Comparison of ENCODE assay signal across 12 cellular contexts in the genomic region with DNA sequence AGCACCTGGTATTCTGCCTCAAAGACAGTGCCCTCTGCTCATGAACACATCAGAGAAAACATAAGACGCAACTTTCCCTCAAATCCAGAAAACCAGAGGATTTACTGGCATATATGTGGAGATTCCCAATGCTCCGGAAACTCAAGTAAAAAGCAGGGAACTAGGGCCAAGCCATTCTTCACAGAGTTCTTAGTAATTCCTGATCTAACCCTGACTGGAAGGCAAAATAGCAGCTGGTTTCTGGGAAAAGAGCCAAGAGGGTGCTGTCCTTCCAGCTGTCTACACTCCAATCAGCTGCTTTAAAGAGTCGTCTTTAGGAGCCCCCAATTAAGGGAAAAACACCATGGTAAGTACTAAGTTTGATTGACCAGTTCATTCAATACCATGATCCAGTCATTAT. TPM values are rescaled to one million over a fixed set of nuclear protein-coding genes. Genes with fewer than 3 reads are reported as not detected.
A peak's percentile ranks its signal among the peaks of the same experiment; 100 is the strongest.
DNase-seq lines count a peak whose midpoint lies in the region; TF ChIP-seq lines count a peak whose summit lies in the region.
"Had no signal": no experiment of that assay in that cellular context is flagged by ENCODE, and none has a peak within 500 bp of the region (broad histone marks: within the 10 kb centered on the region; RNA-seq: fewer than 3 reads in every experiment).

No MANE protein-coding gene starts in this region.

- 37 to 46% methylated on average over 3 of the region's 3 CpGs for WGBS in tibial nerve, 2 donors

- intact Hi-C loops in colonic mucosa (cut with DNase I): no loop called here

- H3K27ac Mint-ChIP-seq in activated T-cell treated with anti-CD3 and anti-CD28 coated beads, Interleukin-2, amount 50 U/mL, for 24 hours: no peak overlapping the region
- H3K27ac Mint-ChIP-seq: activated B cell treated with CpG ODN at 0.5 μM for 24 hours; activated naive CD8-positive, alpha-beta T cell treated with anti-CD3 and anti-CD28 coated beads, Interleukin-2, amount 10 ng/mL, durations not matched to agents 7 days and 5 days; progenitor cell of endocrine pancreas had no signal

- H3K36me3 ChIP-seq in colonic mucosa (no peaks in the 10 kb centered on the region), tibial nerve (no peaks in the 10 kb centered on the region)

- H3K4me3 Mint-ChIP-seq in activated T-cell treated with anti-CD3 and anti-CD28 coated beads, Interleukin-2, amount 50 U/mL, for 24 hours: no peak overlapping the region
- H3K4me3 Mint-ChIP-seq: activated B cell treated with CpG ODN at 0.5 μM for 24 hours; activated naive CD8-positive, alpha-beta T cell treated with anti-CD3 and anti-CD28 coated beads, Interleukin-2, amount 10 ng/mL, durations not matched to agents 7 days and 5 days; CD4-positive, CD25-positive, alpha-beta regulatory T cell had no signal

- H3K27me3 ChIP-seq in colonic mucosa (no peaks in the 10 kb centered on the region), tibial nerve (no peaks in the 10 kb centered on the region)

- peaks cover 12% of the 10 kb centered on the region for H3K27me3 Mint-ChIP-seq in activated T-cell treated with anti-CD3 and anti-CD28 coated beads, Interleukin-2, amount 50 U/mL, for 24 hours

- no peaks in the 10 kb centered on the region for H3K9me3 ChIP-seq in colonic mucosa
- no peaks in the 10 kb centered on the region for H3K9me3 ChIP-seq in tibial nerve

- H3K36me3 Mint-ChIP-seq in activated T-cell treated with anti-CD3 and anti-CD28 coated beads, Interleukin-2, amount 50 U/mL, for 24 hours (ENCODE audit: low read depth): no peaks in the 10 kb centered on the region
- H3K36me3 Mint-ChIP-seq: activated naive CD8-positive, alpha-beta T cell treated with anti-CD3 and anti-CD28 coated beads, Interleukin-2, amount 10 ng/mL, durations not matched to agents 7 days and 5 days; CD4-positive, CD25-positive, alpha-beta regulatory T cell had no signal

- H3K4me3 ChIP-seq in colonic mucosa: no peak overlapping the region
- no peak overlapping the region for H3K4me3 ChIP-seq in tibial nerve

- TF ChIP-seq POLR2A in tibial nerve (IDR thresholded peaks at IDR 0.05): no peak

- H3K4me1 ChIP-seq in colonic mucosa (peaks cover 3% of the 10 kb centered on the region), tibial nerve (no peaks in the 10 kb centered on the region)

- H3K27ac ChIP-seq in colonic mucosa: peak overlapping the region; percentile 12
- no peak overlapping the region for H3K27ac ChIP-seq in tibial nerve

- no peak overlapping the region for H3K9ac ChIP-seq in colonic mucosa (ENCODE audit: low read depth in 2 of 2, low read length in 2 of 2)

- TF ChIP-seq CTCF in AG09319 (IDR thresholded peaks at IDR 0.05; ENCODE audit: low read depth, low read length): no peak
- no peak for TF ChIP-seq CTCF in colonic mucosa (IDR thresholded peaks at IDR 0.05)
- TF ChIP-seq CTCF in tibial nerve (IDR thresholded peaks at IDR 0.05): no peak

- DNase-seq in AG09319 (ENCODE audit: extremely low read depth, low read depth) (peak; percentile 15), NCI-H2029 treated with DMSO at 0.1 percent for 48 hours (lab: John Stamatoyannopoulos, UW) (peak; percentile 77), colonic mucosa (peak; percentile 41), medulla oblongata (ENCODE audit: extremely low spot score) (peak; percentile 65), NCI-H526 treated with DMSO at 0.1 percent for 48 hours (lab: John Stamatoyannopoulos, UW) (no peak), tibial nerve (ENCODE audit: low spot score in 2 of 2) (no peak)
- DNase-seq in stimulated activated CD4-positive, alpha-beta T cell treated with anti-CD3 and anti-CD28 coated beads, Interleukin-1b, Interleukin-23, amount 100 ng/mL, for 48 hours: no peak
- no peak for DNase-seq in activated T-cell treated with anti-CD3 and anti-CD28 coated beads, Interleukin-2, amount 50 U/mL, for 24 hours
- DNase-seq: activated B cell treated with CpG ODN at 0.5 μM for 24 hours; activated naive CD8-positive, alpha-beta T cell treated with anti-CD3 and anti-CD28 coated beads, Interleukin-2, amount 10 ng/mL, durations not matched to agents 7 days and 5 days; CD4-positive, CD25-positive, alpha-beta regulatory T cell had no signal

- peaks cover 12% of the 10 kb centered on the region for H3K4me1 Mint-ChIP-seq in activated T-cell treated with anti-CD3 and anti-CD28 coated beads, Interleukin-2, amount 50 U/mL, for 24 hours (ENCODE audit: low read depth)
- H3K4me1 Mint-ChIP-seq: activated B cell treated with CpG ODN at 0.5 μM for 24 hours had no signal

- H3K9me3 Mint-ChIP-seq in activated T-cell treated with anti-CD3 and anti-CD28 coated beads, Interleukin-2, amount 50 U/mL, for 24 hours: no peaks in the 10 kb centered on the region
- H3K9me3 Mint-ChIP-seq: activated B cell treated with CpG ODN at 0.5 μM for 24 hours; activated naive CD8-positive, alpha-beta T cell treated with anti-CD3 and anti-CD28 coated beads, Interleukin-2, amount 10 ng/mL, durations not matched to agents 7 days and 5 days had no signal

- TF ChIP-seq EP300 in tibial nerve (IDR thresholded peaks at IDR 0.05): peak in 1 of 2 donors; percentile 26

RNA-seq across cellular contexts. Expression of gene GNA14, which starts 49.6 kb away (rescaled TPM):
- total RNA-seq in colonic mucosa: 10 to 100 TPM in 1 of 2 donors, 1 to 10 TPM in 1; 7.9 to 11.7 TPM
- 1 to 10 TPM in 3 of 4 donors, under 1 TPM in 1; 0.84 to 7.1 (median 3.6) TPM for total RNA-seq in tibial nerve
- total RNA-seq: activated B cell treated with CpG ODN at 0.5 μM for 24 hours; activated naive CD8-positive, alpha-beta T cell treated with anti-CD3 and anti-CD28 coated beads, Interleukin-2, amount 10 ng/mL, durations not matched to agents 7 days and 5 days; CD4-positive, CD25-positive, alpha-beta regulatory T cell had no signal

Comparison
In these comparisons a context has a peak if more than half of its experiments do, and no peak if none do; other contexts are left out.
1. DNase-seq: peak in AG09319 (single experiment), NCI-H2029 treated with DMSO at 0.1 percent for 48 hours (single experiment), colonic mucosa (single experiment) and medulla oblongata (single experiment); none in stimulated activated CD4-positive, alpha-beta T cell treated with anti-CD3 and anti-CD28 coated beads, Interleukin-1b, Interleukin-23, amount 100 ng/mL, for 48 hours (single experiment), NCI-H526 treated with DMSO at 0.1 percent for 48 hours (single experiment), tibial nerve (0 of 2) and activated T-cell treated with anti-CD3 and anti-CD28 coated beads, Interleukin-2, amount 50 U/mL, for 24 hours (single experiment).